In genomic region chr9:111036946-111037743, GRCh38 we compare ENCODE assay signal across 9 cellular contexts. TPM values are rescaled to one million over a fixed set of nuclear protein-coding genes. Genes with fewer than 3 reads are reported as not detected.
DNase-seq lines count a peak whose midpoint lies in the region; ATAC-seq, FAIRE-seq and TF ChIP-seq lines count a peak whose summit lies in the region.
"Had no signal": no experiment of that assay in that cellular context is flagged by ENCODE, and none has a peak within 500 bp of the region (broad histone marks: within the 10 kb centered on the region; RNA-seq: fewer than 3 reads in every experiment).

No MANE protein-coding gene starts in this region.

- no peak for ATAC-seq in stimulated activated naive B cell treated with anti-CD40 and anti-IgM and Interleukin-4, amounts not matched to agents 10 μg/mL and 1 μg/mL and 100 μg/mL, for 72 hours (replicated peaks)
- ATAC-seq in GM21717 (IDR thresholded peaks at IDR 0.05; ENCODE audit: unreplicated experiment) = no peak
- ATAC-seq in HG02623 (IDR thresholded peaks at IDR 0.05; ENCODE audit: unreplicated experiment) = no peak
- ATAC-seq in HG02870 (IDR thresholded peaks at IDR 0.05; ENCODE audit: unreplicated experiment) = no peak

- H3K4me3 ChIP-seq in astrocyte (ENCODE audit: insufficient read depth, low read depth, low read length) (peak overlapping the region; percentile 74), keratinocyte (ENCODE audit: control insufficient read depth in 2 of 3, extremely low read depth in 1 of 3, insufficient read depth in 2 of 3, low read depth in 1 of 3, low read length in 3 of 3) (peak overlapping the region; percentile 70 to 81 (median 80))

- H3K4me2 ChIP-seq in astrocyte (ENCODE audit: low read length) (peak overlapping the region; percentile 87), keratinocyte (ENCODE audit: control insufficient read depth, extremely low read depth, insufficient read depth, low read depth, low read length) (peak overlapping the region; percentile 98)

- H3K36me3 Mint-ChIP-seq in astrocyte (ENCODE audit: low read depth, unreplicated experiment) = no peaks in the 10 kb centered on the region
- peaks cover 0 to 1% of the 10 kb centered on the region in 2 donors for H3K36me3 Mint-ChIP-seq in stimulated activated naive B cell treated with anti-CD40 and anti-IgM and Interleukin-4, amounts not matched to agents 10 μg/mL and 1 μg/mL and 100 μg/mL, for 72 hours

- H3K27me3 Mint-ChIP-seq in astrocyte (ENCODE audit: low read depth, unreplicated experiment) = no peaks in the 10 kb centered on the region
- peaks cover 44 to 56% of the 10 kb centered on the region in 2 donors for H3K27me3 Mint-ChIP-seq in stimulated activated naive B cell treated with anti-CD40 and anti-IgM and Interleukin-4, amounts not matched to agents 10 μg/mL and 1 μg/mL and 100 μg/mL, for 72 hours

- H3K9ac ChIP-seq in astrocyte (ENCODE audit: low read length) = peak overlapping the region; percentile 85
- H3K9ac ChIP-seq in keratinocyte (ENCODE audit: control insufficient read depth, extremely low read depth, insufficient read depth, low read length) = peak overlapping the region; percentile 82

- TF ChIP-seq CTCF in astrocyte (IDR thresholded peaks at IDR 0.05; ENCODE audit: insufficient read depth, low read depth, low read length) (no peak), keratinocyte (optimal IDR thresholded peaks at IDR 0.05 in 1 of 3, IDR thresholded peaks at IDR 0.05 in 1 of 3, conservative IDR thresholded peaks at IDR 0.05 in 1 of 3; ENCODE audit: extremely low read depth in 1 of 3, insufficient read depth in 2 of 3, low read length in 3 of 3) (no peak)

- H2AFZ ChIP-seq in astrocyte (ENCODE audit: low read depth, low read length) (peak overlapping the region; percentile 78), keratinocyte (ENCODE audit: control insufficient read depth, low read length) (peak overlapping the region; percentile 79)

- H4K20me1 ChIP-seq in astrocyte (ENCODE audit: insufficient read depth, low read length) = peaks cover 18% of the 10 kb centered on the region
- no peaks in the 10 kb centered on the region for H4K20me1 ChIP-seq in keratinocyte (ENCODE audit: control insufficient read depth, extremely low read depth, insufficient read depth, low read length)

- no peaks in the 10 kb centered on the region for H3K9me3 Mint-ChIP-seq in astrocyte (ENCODE audit: unreplicated experiment)
- H3K9me3 Mint-ChIP-seq in stimulated activated naive B cell treated with anti-CD40 and anti-IgM and Interleukin-4, amounts not matched to agents 10 μg/mL and 1 μg/mL and 100 μg/mL, for 72 hours = no peaks in the 10 kb centered on the region

- H3K36me3 ChIP-seq in astrocyte (ENCODE audit: insufficient read depth, low read length) = no peaks in the 10 kb centered on the region
- H3K36me3 ChIP-seq in keratinocyte (ENCODE audit: control insufficient read depth in 2 of 2, extremely low read depth in 1 of 2, insufficient read depth in 2 of 2, low read length in 2 of 2) = peaks cover 0 to 5% of the 10 kb centered on the region in 2 experiments

- dilution Hi-C loops in keratinocyte (cut with MboI; ENCODE audit: extremely low pct_ligation_motif_present, low sequenced_read_pairs) = no loop called here

- H3K79me2 ChIP-seq in astrocyte (ENCODE audit: insufficient read depth, low read length) = peaks cover 38% of the 10 kb centered on the region
- peaks cover 53% of the 10 kb centered on the region for H3K79me2 ChIP-seq in keratinocyte (ENCODE audit: control insufficient read depth, insufficient read depth, low read length)

- peak overlapping the region; percentile 5 for H3K27ac Mint-ChIP-seq in astrocyte (ENCODE audit: unreplicated experiment)
- H3K27ac Mint-ChIP-seq in stimulated activated naive B cell treated with anti-CD40 and anti-IgM and Interleukin-4, amounts not matched to agents 10 μg/mL and 1 μg/mL and 100 μg/mL, for 72 hours = peak overlapping the region; percentile 76

- H3K9me3 ChIP-seq in astrocyte (ENCODE audit: insufficient read depth, low read depth, low read length) = no peaks in the 10 kb centered on the region
- no peaks in the 10 kb centered on the region for H3K9me3 ChIP-seq in keratinocyte (ENCODE audit: control insufficient read depth, low read depth, low read length)

- no peaks in the 10 kb centered on the region for H3K9me1 ChIP-seq in keratinocyte (ENCODE audit: control insufficient read depth, extremely low read depth, insufficient read depth, low read length)

- H3K4me1 ChIP-seq in astrocyte (ENCODE audit: insufficient read depth, low read length) (peaks cover 12% of the 10 kb centered on the region), keratinocyte (ENCODE audit: control insufficient read depth, extremely low read depth, insufficient read depth, low read length) (peaks cover 41% of the 10 kb centered on the region)

- peak overlapping the region; percentile 84 for H3K4me3 Mint-ChIP-seq in astrocyte (ENCODE audit: unreplicated experiment)
- peak overlapping the region; percentile 73 to 82 for H3K4me3 Mint-ChIP-seq in stimulated activated naive B cell treated with anti-CD40 and anti-IgM and Interleukin-4, amounts not matched to agents 10 μg/mL and 1 μg/mL and 100 μg/mL, for 72 hours

- no peak for FAIRE-seq in astrocyte (lab: Jason Lieb, UNC)
- peak; percentile 68 for FAIRE-seq in keratinocyte (lab: Jason Lieb, UNC)
- FAIRE-seq: A204.1 had no signal

- H3K27me3 ChIP-seq in astrocyte (ENCODE audit: insufficient read depth, low read length) = no peaks in the 10 kb centered on the region
- H3K27me3 ChIP-seq in keratinocyte (ENCODE audit: control insufficient read depth, extremely low read depth, insufficient read depth, low read length) = no peaks in the 10 kb centered on the region

- H3K27ac ChIP-seq in astrocyte (ENCODE audit: low read depth, low read length) (peak overlapping the region; percentile 46), keratinocyte (ENCODE audit: control insufficient read depth, insufficient read depth, low read length) (peak overlapping the region; percentile 72)

- peaks cover 7% of the 10 kb centered on the region for H3K4me1 Mint-ChIP-seq in astrocyte (ENCODE audit: low read depth, unreplicated experiment)
- peaks cover 17 to 23% of the 10 kb centered on the region in 2 donors for H3K4me1 Mint-ChIP-seq in stimulated activated naive B cell treated with anti-CD40 and anti-IgM and Interleukin-4, amounts not matched to agents 10 μg/mL and 1 μg/mL and 100 μg/mL, for 72 hours

- DNase-seq in DMS53 (lab: John Stamatoyannopoulos, UW) (peak; percentile 41), DMS53 treated with DMSO at 0.1 percent for 48 hours (lab: John Stamatoyannopoulos, UW; ENCODE audit: unreplicated experiment) (no peak), astrocyte (ENCODE audit: low read depth) (peak; percentile 33), keratinocyte (ENCODE audit: low read depth, low spot score) (no peak)
- DNase-seq in stimulated activated naive B cell treated with anti-CD40 and anti-IgM and Interleukin-4, amounts not matched to agents 10 μg/mL and 1 μg/mL and 100 μg/mL, for 72 hours = no peak

RNA-seq across cellular contexts. Expression of gene LPAR1, which starts 1.1 kb away (rescaled TPM):
- total RNA-seq in astrocyte = 11.5 and 12.7 TPM in 2 replicates
- 31.9 to 43.2 TPM (median 36.6 TPM) in 3 replicates for polyA plus RNA-seq in keratinocyte
- polyA plus RNA-seq in keratinocyte (2011; ENCODE audit: low read depth) = 0.96 TPM
- polyA plus RNA-seq in keratinocyte (2011; cell fraction: cytosol; rRNA removed) = 14.1 and 18.6 TPM in 2 replicates
- polyA plus RNA-seq in keratinocyte (2011; cell fraction: nucleus; rRNA removed) = 29.8 and 32.6 TPM in 2 replicates
- polyA plus RNA-seq in keratinocyte (2012; ENCODE audit: low replicate concordance) = 1.3 and 20.1 TPM in 2 replicates
- 56.4 to 74.7 TPM (median 71.0 TPM) in 3 replicates for polyA minus RNA-seq in keratinocyte
- 23.0 TPM for polyA minus RNA-seq in keratinocyte (2011; cell fraction: cytosol; rRNA and poly(A)+ RNA removed)
- 28.0 and 58.0 TPM in 2 replicates for polyA minus RNA-seq in keratinocyte (2011; cell fraction: nucleus; rRNA and poly(A)+ RNA removed)

Comparison
In these comparisons a context has a peak if more than half of its experiments do, and no peak if none do; other contexts are left out.
1. DNase-seq: peak in DMS53 (single experiment) and astrocyte (single experiment); none in DMS53 treated with DMSO at 0.1 percent for 48 hours (single experiment), keratinocyte (single experiment) and stimulated activated naive B cell treated with anti-CD40 and anti-IgM and Interleukin-4, amounts not matched to agents 10 μg/mL and 1 μg/mL and 100 μg/mL, for 72 hours (single experiment).